ENCODE assay signal across 8 cellular contexts in genomic region chr5:178153530-178154340, GRCh38. TPM values are rescaled to one million over a fixed set of nuclear protein-coding genes. Genes with fewer than 3 reads are reported as not detected.
DNase-seq lines count a peak whose midpoint lies in the region; ATAC-seq and TF ChIP-seq lines count a peak whose summit lies in the region.

Gene NHP2 (minus strand): TSS chr5:178153885. CDS start chr5:178153817, 68 bp downstream.

- CTCF ChIA-PET in naive thymus-derived CD4-positive, alpha-beta T cell (lab: Charles Lee), result interaction anchor here (0.6 to 3.6 kb wide), 3 partner anchors 13 to 78 kb away, joined by 4 to 18 read pairs (median 9); no protein-coding TSS in a partner anchor

- H3K9me2 ChIP-seq in DOHH2 (replicated peaks; ENCODE audit: control insufficient read depth, low read length) (no peaks in the 10 kb centered on the region), GM23338 (ENCODE audit: insufficient read depth) (no peaks in the 10 kb centered on the region)

- intact Hi-C loops in naive thymus-derived CD4-positive, alpha-beta T cell (cut with micrococcal nuclease), result loop anchor here (1.0 to 10.0 kb wide), 15 partner anchors 11 to 1644 kb away; partner anchors contain the start of genes HNRNPAB (in 2 of the 2), N4BP3 (in 2 of the 2), B4GALT7 (in 1 of the 2) and FAM193B (in 1 of the 2)

- H3K4me1 Mint-ChIP-seq in GM23338, result peaks cover 27% of the 10 kb centered on the region
- peaks cover 13 to 45% (median 38%) of the 10 kb centered on the region in 7 donors for H3K4me1 Mint-ChIP-seq in naive thymus-derived CD4-positive, alpha-beta T cell
- H3K4me1 Mint-ChIP-seq in stimulated activated naive B cell treated with anti-CD40 and anti-IgM and Interleukin-4, amounts not matched to agents 10 μg/mL and 1 μg/mL and 100 μg/mL, for 72 hours, result peaks cover 30 to 57% of the 10 kb centered on the region in 2 donors

- H3K27me3 Mint-ChIP-seq in GM23338 (ENCODE audit: insufficient read depth, low read depth, poor library complexity), result peaks cover 14% of the 10 kb centered on the region
- H3K27me3 Mint-ChIP-seq in naive thymus-derived CD4-positive, alpha-beta T cell, result peaks cover 0 to 1% (median 0%) of the 10 kb centered on the region in 5 donors
- H3K27me3 Mint-ChIP-seq in stimulated activated naive B cell treated with anti-CD40 and anti-IgM and Interleukin-4, amounts not matched to agents 10 μg/mL and 1 μg/mL and 100 μg/mL, for 72 hours, result no peaks in the 10 kb centered on the region

- ATAC-seq in GM23338, result peak; percentile 90
- ATAC-seq in naive thymus-derived CD4-positive, alpha-beta T cell, result peak; percentile 100
- ATAC-seq in stimulated activated naive B cell treated with anti-CD40 and anti-IgM and Interleukin-4, amounts not matched to agents 10 μg/mL and 1 μg/mL and 100 μg/mL, for 72 hours (replicated peaks), result peak; percentile 97 to 99

- H3K27ac ChIP-seq in DOHH2 (ENCODE audit: low read depth, low read length), result peak within 1 kb of the TSS; percentile 22; the same call in 1 of the 2 replicates
- 0 out of 2 replicates have a peak within 1 kb of the TSS, but pooled peaks have one; percentile 27 for H3K27ac ChIP-seq in GM23338 (ENCODE audit: low read depth)
- H3K27ac ChIP-seq in fibroblast of lung (ENCODE audit: insufficient read depth, low read length), result peak within 1 kb of the TSS; percentile 73
- H3K27ac ChIP-seq in naive thymus-derived CD4-positive, alpha-beta T cell (ENCODE audit: low read depth, low read length), result peak within 1 kb of the TSS; percentile 72

- H2AFZ ChIP-seq in GM23338 (0 out of 2 replicates have a peak within 1 kb of the TSS, but pooled peaks have one; percentile 19), fibroblast of lung (ENCODE audit: low read length) (peak within 1 kb of the TSS; percentile 72)

- H3K4me3 ChIP-seq in DOHH2 (ENCODE audit: low read length), result peak within 1 kb of the TSS; percentile 77
- H3K4me3 ChIP-seq in GM23338, result peak within 1 kb of the TSS; percentile 72
- H3K4me3 ChIP-seq in fibroblast of lung (replicated peaks in 1 of 4; ENCODE audit: control extremely low read depth in 1 of 4, insufficient read depth in 1 of 4, low read depth in 3 of 4, low read length in 4 of 4), result peak within 1 kb of the TSS; percentile 77 to 100 (median 88)
- peak within 1 kb of the TSS; percentile 85 for H3K4me3 ChIP-seq in naive thymus-derived CD4-positive, alpha-beta T cell (ENCODE audit: low read length)

- peaks cover 32% of the 10 kb centered on the region for H3K79me2 ChIP-seq in DOHH2 (ENCODE audit: control insufficient read depth, low read length)
- peaks cover 13% of the 10 kb centered on the region for H3K79me2 ChIP-seq in GM23338 (replicated peaks; ENCODE audit: insufficient read depth)
- H3K79me2 ChIP-seq in fibroblast of lung (ENCODE audit: control insufficient read depth, insufficient read depth, low read length), result peaks cover 7% of the 10 kb centered on the region

- H3K36me3 ChIP-seq in DOHH2 (ENCODE audit: control insufficient read depth, low read length), result peaks cover 45% of the 10 kb centered on the region
- peaks cover 12% of the 10 kb centered on the region for H3K36me3 ChIP-seq in GM23338 (ENCODE audit: insufficient read depth)
- H3K36me3 ChIP-seq in fibroblast of lung (ENCODE audit: control insufficient read depth, insufficient read depth, low read length), result peaks cover 4% of the 10 kb centered on the region
- H3K36me3 ChIP-seq in naive thymus-derived CD4-positive, alpha-beta T cell (ENCODE audit: control insufficient read depth in 2 of 3, insufficient read depth in 3 of 3, low read length in 3 of 3), result peaks cover 0 to 27% (median 3%) of the 10 kb centered on the region in 3 experiments

- peaks cover 11% of the 10 kb centered on the region for H3F3A ChIP-seq in DOHH2 (ENCODE audit: control insufficient read depth, insufficient read depth)
- peaks cover 42% of the 10 kb centered on the region for H3F3A ChIP-seq in GM23338 (replicated peaks; ENCODE audit: low read depth)

- no peak for TF ChIP-seq CTCF in DOHH2 (IDR thresholded peaks at IDR 0.05; ENCODE audit: low read depth, low read length, poor library complexity, severe bottlenecking)
- TF ChIP-seq CTCF in GM23338 (conservative IDR thresholded peaks at IDR 0.05; ENCODE audit: low read depth in 2 of 2), result no peak
- no peak for TF ChIP-seq CTCF in fibroblast of lung (conservative IDR thresholded peaks at IDR 0.05 in 1 of 2, IDR thresholded peaks at IDR 0.05 in 1 of 2; ENCODE audit: low read depth in 1 of 2, low read length in 2 of 2)

- H3K36me3 Mint-ChIP-seq in GM23338 (ENCODE audit: low read depth), result peaks cover 44% of the 10 kb centered on the region
- H3K36me3 Mint-ChIP-seq in naive thymus-derived CD4-positive, alpha-beta T cell, result peaks cover 0 to 12% (median 5%) of the 10 kb centered on the region in 5 donors
- H3K36me3 Mint-ChIP-seq in stimulated activated naive B cell treated with anti-CD40 and anti-IgM and Interleukin-4, amounts not matched to agents 10 μg/mL and 1 μg/mL and 100 μg/mL, for 72 hours, result peaks cover 16 to 30% of the 10 kb centered on the region in 2 donors

- H3K27me3 ChIP-seq in DOHH2 (ENCODE audit: control insufficient read depth, low read length) (no peaks in the 10 kb centered on the region), GM23338 (ENCODE audit: insufficient read depth) (no peaks in the 10 kb centered on the region), fibroblast of lung (ENCODE audit: control insufficient read depth, insufficient read depth, low read length) (no peaks in the 10 kb centered on the region)
- no peaks in the 10 kb centered on the region for H3K27me3 ChIP-seq in naive thymus-derived CD4-positive, alpha-beta T cell (ENCODE audit: control insufficient read depth in 2 of 2, insufficient read depth in 2 of 2, low read length in 2 of 2)

- peak within 1 kb of the TSS; percentile 97 for H3K4me3 Mint-ChIP-seq in GM23338
- peak within 1 kb of the TSS; percentile 88 to 98 (median 96) for H3K4me3 Mint-ChIP-seq in naive thymus-derived CD4-positive, alpha-beta T cell
- peak within 1 kb of the TSS; percentile 94 to 96 for H3K4me3 Mint-ChIP-seq in stimulated activated naive B cell treated with anti-CD40 and anti-IgM and Interleukin-4, amounts not matched to agents 10 μg/mL and 1 μg/mL and 100 μg/mL, for 72 hours

- no peaks in the 10 kb centered on the region; the same call in 2 of the 3 replicates for H3K9me3 Mint-ChIP-seq in GM23338
- H3K9me3 Mint-ChIP-seq in naive thymus-derived CD4-positive, alpha-beta T cell, result no peaks in the 10 kb centered on the region
- H3K9me3 Mint-ChIP-seq in stimulated activated naive B cell treated with anti-CD40 and anti-IgM and Interleukin-4, amounts not matched to agents 10 μg/mL and 1 μg/mL and 100 μg/mL, for 72 hours, result no peaks in the 10 kb centered on the region

- peak within 1 kb of the TSS; percentile 85 for H3K4me2 ChIP-seq in DOHH2 (ENCODE audit: low read length)
- H3K4me2 ChIP-seq in GM23338, result peak within 1 kb of the TSS; percentile 90
- H3K4me2 ChIP-seq in fibroblast of lung (ENCODE audit: extremely low read depth, insufficient read depth, low read length), result peak within 1 kb of the TSS; percentile 96

- no peaks in the 10 kb centered on the region for H3K9me3 ChIP-seq in DOHH2 (ENCODE audit: control insufficient read depth, insufficient read depth, low read length)
- no peaks in the 10 kb centered on the region for H3K9me3 ChIP-seq in fibroblast of lung (ENCODE audit: control insufficient read depth, insufficient read depth, low read depth, low read length)
- no peaks in the 10 kb centered on the region for H3K9me3 ChIP-seq in naive thymus-derived CD4-positive, alpha-beta T cell (ENCODE audit: control insufficient read depth in 2 of 3, low read length in 3 of 3)

- H3K27ac Mint-ChIP-seq in GM23338, result peak within 1 kb of the TSS; percentile 96
- peak within 1 kb of the TSS; percentile 55 to 96 (median 88) for H3K27ac Mint-ChIP-seq in naive thymus-derived CD4-positive, alpha-beta T cell
- H3K27ac Mint-ChIP-seq in stimulated activated naive B cell treated with anti-CD40 and anti-IgM and Interleukin-4, amounts not matched to agents 10 μg/mL and 1 μg/mL and 100 μg/mL, for 72 hours, result peak within 1 kb of the TSS; percentile 98

- peak; percentile 100 for DNase-seq in GM23338 (ENCODE audit: low spot score)
- DNase-seq in LHCN-M2 (ENCODE audit: low read depth), result peak; percentile 98
- peak; percentile 99 for DNase-seq in RPMI8226
- DNase-seq in activated T-helper 1 cell treated with anti-CD3 and anti-CD28 coated beads, Interleukin-2, amount 50 U/mL, for 16 hours (ENCODE audit: low read depth in 1 of 2, low spot score in 1 of 2), result peak; percentile 94 to 96
- DNase-seq in fibroblast of lung (ENCODE audit: low read depth in 2 of 2), result peak; percentile 98 to 99
- peak; percentile 89 to 98 (median 96) for DNase-seq in naive thymus-derived CD4-positive, alpha-beta T cell
- peak; percentile 97 for DNase-seq in stimulated activated naive B cell treated with anti-CD40 and anti-IgM and Interleukin-4, amounts not matched to agents 10 μg/mL and 1 μg/mL and 100 μg/mL, for 72 hours

- H4K20me1 ChIP-seq in DOHH2 (ENCODE audit: control insufficient read depth, insufficient read depth, low read depth, low read length) (no peaks in the 10 kb centered on the region), GM23338 (replicated peaks; ENCODE audit: insufficient read depth) (peaks cover 17% of the 10 kb centered on the region), fibroblast of lung (ENCODE audit: control insufficient read depth, extremely low read depth, insufficient read depth, low read length) (no peaks in the 10 kb centered on the region)

- H3K9ac ChIP-seq in fibroblast of lung (ENCODE audit: insufficient read depth, low read length), result peak within 1 kb of the TSS; percentile 83

- peaks cover 38% of the 10 kb centered on the region for H3K4me1 ChIP-seq in DOHH2 (ENCODE audit: control insufficient read depth, low read length)
- H3K4me1 ChIP-seq in GM23338 (ENCODE audit: insufficient read depth), result peaks cover 5% of the 10 kb centered on the region; the same call in 1 of the 2 replicates
- H3K4me1 ChIP-seq in fibroblast of lung (ENCODE audit: control insufficient read depth, extremely low read depth, insufficient read depth, low read length), result no peaks in the 10 kb centered on the region
- peaks cover 11 to 18% of the 10 kb centered on the region in 2 donors for H3K4me1 ChIP-seq in naive thymus-derived CD4-positive, alpha-beta T cell (ENCODE audit: control insufficient read depth in 2 of 2, insufficient read depth in 2 of 2, low read length in 2 of 2)

- POLR2A ChIA-PET in naive thymus-derived CD4-positive, alpha-beta T cell (lab: Charles Lee), result interaction anchor here (0.5 to 1.9 kb wide), 7 partner anchors 18 to 1735 kb away, joined by 3 to 11 read pairs (median 3); partner anchors contain the start of gene RMND5B

RNA-seq across cellular contexts. Expression of gene NHP2, which starts in this region (rescaled TPM):
- total RNA-seq in GM23338 (2014; rRNA removed; shearing (Covaris generic)), result 452 and 455 TPM in 2 replicates
- 435 and 450 TPM in 2 replicates for polyA plus RNA-seq in GM23338 (2016; fragmentation: Nextera tagmentation; extraction: Ambion mirVana)
- total RNA-seq in LHCN-M2 (2014; rRNA removed), result 404 and 428 TPM in 2 replicates
- polyA plus RNA-seq in LHCN-M2 (2012), result 207 TPM
- total RNA-seq in fibroblast of lung, result 85.7 and 91.4 TPM in 2 replicates
- polyA plus RNA-seq in fibroblast of lung, result 78.3 and 133 TPM in 2 replicates
- 139 and 213 TPM in 2 replicates for polyA plus RNA-seq in fibroblast of lung (2012)
- 78.4 and 89.5 TPM in 2 replicates for polyA minus RNA-seq in fibroblast of lung (ENCODE audit: low replicate concordance)
- 100 to 1,000 TPM in 1 of 5 experiments, 10 to 100 TPM in 4; 50.5 to 149 (median 70.5) TPM for total RNA-seq in naive thymus-derived CD4-positive, alpha-beta T cell
- 100 to 1,000 TPM; 226 to 231 TPM for polyA plus RNA-seq in naive thymus-derived CD4-positive, alpha-beta T cell

Comparison
In these comparisons a context has a peak if more than half of its experiments do, and no peak if none do; other contexts are left out.
1. Peak in every context shown above with its lines: DNase-seq, ATAC-seq, H3K4me3 ChIP-seq and H3K27ac ChIP-seq.
2. H3K27ac ChIP-seq: peak in every context shown above with its lines; median percentile 73 in fibroblast of lung; 72 in naive thymus-derived CD4-positive, alpha-beta T cell; 27 in GM23338; 22 in DOHH2.